Comparison of ENCODE assay signal across 10 cellular contexts in the genomic region with DNA sequence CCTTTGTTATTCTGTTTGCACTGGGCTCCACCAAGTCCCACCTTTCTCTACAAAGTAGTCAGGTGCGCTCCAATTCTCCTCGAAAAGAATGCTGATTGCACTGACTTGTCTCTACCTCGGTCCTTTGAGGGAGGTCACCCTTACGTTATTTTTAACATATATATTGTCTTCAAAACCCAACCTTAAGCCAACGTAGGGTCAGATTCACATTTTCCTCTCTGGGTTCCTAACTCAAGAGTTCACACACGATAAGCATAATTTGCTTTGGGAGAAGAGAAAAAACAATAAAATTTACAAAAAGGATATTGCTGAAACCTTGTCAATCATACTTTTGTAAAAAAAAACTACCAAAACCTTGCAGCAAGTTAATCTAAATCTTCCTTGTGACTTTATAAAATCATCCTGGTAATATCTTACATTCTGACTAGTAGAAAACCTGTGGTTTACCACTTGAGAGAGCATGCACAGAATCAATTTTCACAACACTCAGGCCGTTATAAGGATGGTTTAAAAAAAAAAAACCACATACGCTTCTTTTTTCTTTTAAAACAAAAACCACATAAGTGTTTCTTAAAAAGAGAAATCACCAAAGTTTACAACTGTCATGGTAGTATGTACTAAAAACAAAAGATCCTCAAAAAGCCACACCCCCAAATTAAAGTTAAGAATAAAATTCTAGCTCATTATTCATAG.
DNase-seq lines count a peak whose midpoint lies in the region; ATAC-seq lines count a peak whose summit lies in the region.
"Had no signal": no experiment of that assay in that cellular context is flagged by ENCODE, and none has a peak within 500 bp of the region (broad histone marks: within the 10 kb centered on the region; RNA-seq: fewer than 3 reads in every experiment).

No MANE protein-coding gene starts in this region.

- peak overlapping the region; percentile 43 for H3K4me3 Mint-ChIP-seq in activated naive CD4-positive, alpha-beta T cell treated with anti-CD3 and anti-CD28 coated beads, Interleukin-2, amount 10 ng/mL, durations not matched to agents 7 days and 5 days
- H3K4me3 Mint-ChIP-seq in T-helper 1 cell treated with Interleukin-12 subunit alpha and Interleukin-12 subunit beta and Interleukin-4 antibody, amounts not matched to agents 30 μg/mL and 1 μg/mL, for 36 hours, result peak overlapping the region; percentile 69
- H3K4me3 Mint-ChIP-seq in stimulated activated naive B cell treated with anti-CD40 and anti-IgM and Interleukin-4, amounts not matched to agents 10 μg/mL and 1 μg/mL and 100 μg/mL, for 72 hours, result peak overlapping the region in 1 of 2 donors; percentile 43
- H3K4me3 Mint-ChIP-seq: brain had no signal

- H3K36me3 Mint-ChIP-seq in activated naive CD4-positive, alpha-beta T cell treated with anti-CD3 and anti-CD28 coated beads, Interleukin-2, amount 10 ng/mL, durations not matched to agents 7 days and 5 days, result peaks cover 61% of the 10 kb centered on the region
- H3K36me3 Mint-ChIP-seq in T-helper 1 cell treated with Interleukin-12 subunit alpha and Interleukin-12 subunit beta and Interleukin-4 antibody, amounts not matched to agents 30 μg/mL and 1 μg/mL, for 36 hours (ENCODE audit: low read depth), result peaks cover 54% of the 10 kb centered on the region
- peaks cover 37 to 44% of the 10 kb centered on the region in 2 donors for H3K36me3 Mint-ChIP-seq in stimulated activated naive B cell treated with anti-CD40 and anti-IgM and Interleukin-4, amounts not matched to agents 10 μg/mL and 1 μg/mL and 100 μg/mL, for 72 hours

- H3K4me1 Mint-ChIP-seq in activated naive CD4-positive, alpha-beta T cell treated with anti-CD3 and anti-CD28 coated beads, Interleukin-2, amount 10 ng/mL, durations not matched to agents 7 days and 5 days, result peaks cover 57% of the 10 kb centered on the region
- H3K4me1 Mint-ChIP-seq in T-helper 1 cell treated with Interleukin-12 subunit alpha and Interleukin-12 subunit beta and Interleukin-4 antibody, amounts not matched to agents 30 μg/mL and 1 μg/mL, for 36 hours (ENCODE audit: low read depth), result peaks cover 39% of the 10 kb centered on the region
- peaks cover 32 to 63% of the 10 kb centered on the region in 2 donors for H3K4me1 Mint-ChIP-seq in stimulated activated naive B cell treated with anti-CD40 and anti-IgM and Interleukin-4, amounts not matched to agents 10 μg/mL and 1 μg/mL and 100 μg/mL, for 72 hours

- H3K27ac Mint-ChIP-seq in activated naive CD4-positive, alpha-beta T cell treated with anti-CD3 and anti-CD28 coated beads, Interleukin-2, amount 10 ng/mL, durations not matched to agents 7 days and 5 days, result peak overlapping the region; percentile 79
- peak overlapping the region; percentile 63 for H3K27ac Mint-ChIP-seq in T-helper 1 cell treated with Interleukin-12 subunit alpha and Interleukin-12 subunit beta and Interleukin-4 antibody, amounts not matched to agents 30 μg/mL and 1 μg/mL, for 36 hours
- peak overlapping the region; percentile 86 for H3K27ac Mint-ChIP-seq in stimulated activated naive B cell treated with anti-CD40 and anti-IgM and Interleukin-4, amounts not matched to agents 10 μg/mL and 1 μg/mL and 100 μg/mL, for 72 hours
- H3K27ac Mint-ChIP-seq: brain had no signal

- ATAC-seq in GM21447 (IDR thresholded peaks at IDR 0.05; ENCODE audit: unreplicated experiment) (peak; percentile 69), HG02970 (IDR thresholded peaks at IDR 0.05; ENCODE audit: low FRiP score, unreplicated experiment) (no peak)
- peak; percentile 50 for ATAC-seq in stimulated activated naive B cell treated with anti-CD40 and anti-IgM and Interleukin-4, amounts not matched to agents 10 μg/mL and 1 μg/mL and 100 μg/mL, for 72 hours (replicated peaks)

- CTCF ChIA-PET in activated naive CD4-positive, alpha-beta T cell treated with anti-CD3 and anti-CD28 coated beads, Interleukin-2, amount 10 ng/mL, durations not matched to agents 7 days and 5 days (lab: Charles Lee), result interaction anchor here (0.8 kb wide), 1 partner anchor 16 kb away, joined by 4 read pairs; no protein-coding TSS in a partner anchor

- no peak for DNase-seq in activated naive CD4-positive, alpha-beta T cell treated with anti-CD3 and anti-CD28 coated beads, Interleukin-2, amount 10 ng/mL, durations not matched to agents 7 days and 5 days
- DNase-seq in activated naive CD4-positive, alpha-beta T cell treated with Interleukin-2 at 50 U/mL for 16 hours, result no peak
- no peak for DNase-seq in stimulated activated naive B cell treated with anti-CD40 and anti-IgM and Interleukin-4, amounts not matched to agents 10 μg/mL and 1 μg/mL and 100 μg/mL, for 72 hours
- no peak for DNase-seq in EL
- no peak for DNase-seq in NCI-H1930 (lab: John Stamatoyannopoulos, UW)
- DNase-seq: NCI-H524 treated with DMSO at 0.1 percent for 48 hours had no signal

- peaks cover 6% of the 10 kb centered on the region for H3K27me3 Mint-ChIP-seq in activated naive CD4-positive, alpha-beta T cell treated with anti-CD3 and anti-CD28 coated beads, Interleukin-2, amount 10 ng/mL, durations not matched to agents 7 days and 5 days
- peaks cover 11% of the 10 kb centered on the region for H3K27me3 Mint-ChIP-seq in T-helper 1 cell treated with Interleukin-12 subunit alpha and Interleukin-12 subunit beta and Interleukin-4 antibody, amounts not matched to agents 30 μg/mL and 1 μg/mL, for 36 hours (ENCODE audit: low read depth)
- no peaks in the 10 kb centered on the region for H3K27me3 Mint-ChIP-seq in stimulated activated naive B cell treated with anti-CD40 and anti-IgM and Interleukin-4, amounts not matched to agents 10 μg/mL and 1 μg/mL and 100 μg/mL, for 72 hours
- H3K27me3 Mint-ChIP-seq: brain had no signal

- H3K9me3 Mint-ChIP-seq in activated naive CD4-positive, alpha-beta T cell treated with anti-CD3 and anti-CD28 coated beads, Interleukin-2, amount 10 ng/mL, durations not matched to agents 7 days and 5 days, result no peaks in the 10 kb centered on the region
- no peaks in the 10 kb centered on the region for H3K9me3 Mint-ChIP-seq in T-helper 1 cell treated with Interleukin-12 subunit alpha and Interleukin-12 subunit beta and Interleukin-4 antibody, amounts not matched to agents 30 μg/mL and 1 μg/mL, for 36 hours
- no peaks in the 10 kb centered on the region for H3K9me3 Mint-ChIP-seq in stimulated activated naive B cell treated with anti-CD40 and anti-IgM and Interleukin-4, amounts not matched to agents 10 μg/mL and 1 μg/mL and 100 μg/mL, for 72 hours
- H3K9me3 Mint-ChIP-seq: brain had no signal
